In genomic region chr15:77025471-77025901, GRCh38 we compare ENCODE assay signal across 16 cellular contexts. TPM values are rescaled to one million over a fixed set of nuclear protein-coding genes. Genes with fewer than 3 reads are reported as not detected.
DNase-seq lines count a peak whose midpoint lies in the region; ATAC-seq and TF ChIP-seq lines count a peak whose summit lies in the region.
"Had no signal": no experiment of that assay in that cellular context is flagged by ENCODE, and none has a peak within 500 bp of the region (broad histone marks: within the 10 kb centered on the region; RNA-seq: fewer than 3 reads in every experiment).

No MANE protein-coding gene starts in this region.

- H3K36me3 ChIP-seq in left lung (peaks cover 0 to 60% of the 10 kb centered on the region in 2 donors), tibial nerve (no peaks in the 10 kb centered on the region)
- H3K36me3 ChIP-seq: MG63, vagina had no signal

- no peaks in the 10 kb centered on the region for H3K9me3 ChIP-seq in left lung
- H3K9me3 ChIP-seq in tibial nerve, result no peaks in the 10 kb centered on the region
- H3K9me3 ChIP-seq: MG63, vagina had no signal

- peaks cover 43% of the 10 kb centered on the region for H3K4me1 Mint-ChIP-seq in activated naive CD4-positive, alpha-beta T cell treated with anti-CD3 and anti-CD28 coated beads, Interleukin-2, amount 10 ng/mL, durations not matched to agents 7 days and 5 days

- TF ChIP-seq CTCF in left lung (IDR thresholded peaks at IDR 0.05) (no peak), tibial nerve (IDR thresholded peaks at IDR 0.05) (no peak)

- DNase-seq in stimulated activated CD4-positive, alpha-beta T cell treated with anti-CD3 and anti-CD28 coated beads, Interleukin-2, amount 100 ng/mL, for 24 hours, result peak; percentile 0 to 10
- no peak for DNase-seq in stimulated activated CD4-positive, alpha-beta T cell treated with anti-CD3 and anti-CD28 coated beads, Interleukin-2, amount 100 ng/mL, for 48 hours
- peak; percentile 2 for DNase-seq in activated naive CD4-positive, alpha-beta T cell treated with anti-CD3 and anti-CD28 coated beads, Interleukin-2, amount 10 ng/mL, durations not matched to agents 7 days and 5 days
- DNase-seq in left lung, result peak; percentile 22 to 45
- DNase-seq in putamen (ENCODE audit: low spot score), result no peak
- no peak for DNase-seq in SKM-1 (lab: John Stamatoyannopoulos, UW; ENCODE audit: unreplicated experiment)
- DNase-seq in tibial nerve (ENCODE audit: low spot score in 2 of 2), result no peak
- DNase-seq: amygdala, mesenchymal stem cell, MG63, RPMI8226 had no signal

- ATAC-seq in left lung, result no peak
- no peak for ATAC-seq in HG03025 (IDR thresholded peaks at IDR 0.05; ENCODE audit: low FRiP score, unreplicated experiment)

- 86 to 93% methylated on average over 7 to 9 of the region's 9 CpGs for WGBS in tibial nerve, 2 donors

- H3K27me3 Mint-ChIP-seq in activated naive CD4-positive, alpha-beta T cell treated with anti-CD3 and anti-CD28 coated beads, Interleukin-2, amount 10 ng/mL, durations not matched to agents 7 days and 5 days, result no peaks in the 10 kb centered on the region
- H3K27me3 Mint-ChIP-seq: B cell had no signal

- intact Hi-C loops in left lung (cut with DNase I), result no loop called here

- H3K4me1 ChIP-seq in left lung, result peaks cover 0 to 29% of the 10 kb centered on the region in 2 donors
- peaks cover 0 to 22% (median 1%) of the 10 kb centered on the region in 4 donors for H3K4me1 ChIP-seq in tibial nerve

- TF ChIP-seq POLR2A in tibial nerve (IDR thresholded peaks at IDR 0.05), result no peak

- TF ChIP-seq EP300 in tibial nerve (IDR thresholded peaks at IDR 0.05), result no peak

- CTCF ChIA-PET in activated naive CD4-positive, alpha-beta T cell treated with anti-CD3 and anti-CD28 coated beads, Interleukin-2, amount 10 ng/mL, durations not matched to agents 7 days and 5 days (lab: Charles Lee), result interaction anchor here (1.3 to 7.0 kb wide), 4 partner anchors 29 to 50 kb away, joined by 3 to 103 read pairs (median 30); partner anchors contain the start of gene PSTPIP1

- peak overlapping the region; percentile 69 for H3K27ac Mint-ChIP-seq in activated naive CD4-positive, alpha-beta T cell treated with anti-CD3 and anti-CD28 coated beads, Interleukin-2, amount 10 ng/mL, durations not matched to agents 7 days and 5 days
- H3K27ac Mint-ChIP-seq: B cell had no signal

- H3K27ac ChIP-seq in left lung (no peak overlapping the region), tibial nerve (no peak overlapping the region)
- H3K27ac ChIP-seq: hepatocyte, vagina had no signal

- no peaks in the 10 kb centered on the region for H3K9me3 Mint-ChIP-seq in activated naive CD4-positive, alpha-beta T cell treated with anti-CD3 and anti-CD28 coated beads, Interleukin-2, amount 10 ng/mL, durations not matched to agents 7 days and 5 days

- no peaks in the 10 kb centered on the region for H3K27me3 ChIP-seq in left lung
- no peaks in the 10 kb centered on the region for H3K27me3 ChIP-seq in tibial nerve
- H3K27me3 ChIP-seq: hepatocyte, MG63, vagina had no signal

- H3K36me3 Mint-ChIP-seq in activated naive CD4-positive, alpha-beta T cell treated with anti-CD3 and anti-CD28 coated beads, Interleukin-2, amount 10 ng/mL, durations not matched to agents 7 days and 5 days, result peaks cover 63% of the 10 kb centered on the region

- H3K4me3 ChIP-seq in left lung (no peak overlapping the region), tibial nerve (no peak overlapping the region)
- H3K4me3 ChIP-seq: hepatocyte, MG63, vagina had no signal

- H3K4me3 Mint-ChIP-seq in activated naive CD4-positive, alpha-beta T cell treated with anti-CD3 and anti-CD28 coated beads, Interleukin-2, amount 10 ng/mL, durations not matched to agents 7 days and 5 days, result no peak overlapping the region
- H3K4me3 Mint-ChIP-seq: B cell had no signal

RNA-seq across cellular contexts. Expression of gene PSTPIP1, which starts 30.6 kb away (rescaled TPM):
- 10 to 100 TPM in 1 of 2 donors, 1 to 10 TPM in 1; 9.1 to 52.9 TPM for total RNA-seq in left lung
- total RNA-seq in tibial nerve, result 10 to 100 TPM; 13.6 to 54.6 (median 19.3) TPM
- total RNA-seq: hepatocyte, renal cortical epithelial cell had no signal

RNA-seq across cellular contexts. Expression of gene TSPAN3, which starts 45.4 kb away (rescaled TPM):
- total RNA-seq in left lung (100 to 1,000 TPM; 385 to 645 TPM), tibial nerve (100 to 1,000 TPM; 155 to 229 (median 203) TPM)

Comparison
In these comparisons a context has a peak if more than half of its experiments do, and no peak if none do; other contexts are left out.
1. DNase-seq: peak in stimulated activated CD4-positive, alpha-beta T cell treated with anti-CD3 and anti-CD28 coated beads, Interleukin-2, amount 100 ng/mL, for 24 hours (2 of 2), activated naive CD4-positive, alpha-beta T cell treated with anti-CD3 and anti-CD28 coated beads, Interleukin-2, amount 10 ng/mL, durations not matched to agents 7 days and 5 days (single experiment) and left lung (2 of 2); none in stimulated activated CD4-positive, alpha-beta T cell treated with anti-CD3 and anti-CD28 coated beads, Interleukin-2, amount 100 ng/mL, for 48 hours (0 of 2), putamen (single experiment), SKM-1 (single experiment) and tibial nerve (0 of 2).